Comparison of ENCODE assay signal across 1 cellular context in genomic region chr2:11930211-11930761, GRCh38.
TF ChIP-seq lines count a peak whose summit lies in the region.

No MANE protein-coding gene starts in this region.

TF ChIP-seq in K562, 482 proteins besides CTCF, POLR2A, EP300 and RAD21 (continued from another document and continues in another):
- TF ChIP-seq E2F8 (IDR thresholded peaks at IDR 0.05; ENCODE audit: low read depth, partially characterized antibody), result no peak
- no peak for TF ChIP-seq ARID2 (IDR thresholded peaks at IDR 0.05)
- TF ChIP-seq GABPA (tag; conservative IDR thresholded peaks at IDR 0.05; ENCODE audit: low read depth), result no peak; the same call in 1 of the 2 replicates
- TF ChIP-seq SAP30 (IDR thresholded peaks at IDR 0.05; ENCODE audit: borderline replicate concordance, insufficient read depth, low read depth, low read length, poor library complexity, severe bottlenecking), result no peak
- TF ChIP-seq PTBP1 (IDR thresholded peaks at IDR 0.05; ENCODE audit: low read depth, low read length), result no peak
- no peak for TF ChIP-seq ZNF184 (CRISPR knock-in tag; IDR thresholded peaks at IDR 0.05)
- TF ChIP-seq ZNF395 (CRISPR knock-in tag; IDR thresholded peaks at IDR 0.05), result peak; percentile 72; the same call in 1 of the 2 replicates
- no peak for TF ChIP-seq ZNF740 (CRISPR knock-in tag; IDR thresholded peaks at IDR 0.05)
- TF ChIP-seq ZNF740 (tag; IDR thresholded peaks at IDR 0.05), result no peak
- no peak for TF ChIP-seq ZNF780A (CRISPR knock-in tag; IDR thresholded peaks at IDR 0.05)
- no peak for TF ChIP-seq ZNF3 (CRISPR knock-in tag; IDR thresholded peaks at IDR 0.05)
- no peak for TF ChIP-seq E4F1 (CRISPR knock-in tag; IDR thresholded peaks at IDR 0.05; ENCODE audit: borderline replicate concordance)
- no peak for TF ChIP-seq NR2C2 (CRISPR knock-in tag; IDR thresholded peaks at IDR 0.05)
- no peak for TF ChIP-seq NR2C2 (tag; IDR thresholded peaks at IDR 0.05)
- no peak for TF ChIP-seq SRF (CRISPR knock-in tag; IDR thresholded peaks at IDR 0.05)
- no peak for TF ChIP-seq ARID3A (IDR thresholded peaks at IDR 0.05; ENCODE audit: borderline replicate concordance, low read depth, low read length)
- TF ChIP-seq ZFPM2 (CRISPR knock-in tag; IDR thresholded peaks at IDR 0.05), result no peak
- no peak for TF ChIP-seq ZNF41 (CRISPR knock-in tag; conservative IDR thresholded peaks at IDR 0.05)
- TF ChIP-seq TFAP4 (CRISPR knock-in tag; IDR thresholded peaks at IDR 0.05; ENCODE audit: borderline replicate concordance), result no peak
- no peak for TF ChIP-seq TCF7 (IDR thresholded peaks at IDR 0.05; ENCODE audit: borderline replicate concordance)
- no peak for TF ChIP-seq KAT7 (CRISPR knock-in tag; IDR thresholded peaks at IDR 0.05; ENCODE audit: borderline replicate concordance)
- TF ChIP-seq SMARCB1 (IDR thresholded peaks at IDR 0.05; ENCODE audit: insufficient read length, low read depth), result no peak
- no peak for TF ChIP-seq BACH1 (tag; IDR thresholded peaks at IDR 0.05)
- no peak for TF ChIP-seq ZNF146 (CRISPR knock-in tag; IDR thresholded peaks at IDR 0.05; ENCODE audit: unreplicated experiment)
- TF ChIP-seq GABPB2 (CRISPR knock-in tag; conservative IDR thresholded peaks at IDR 0.05), result no peak
- no peak for TF ChIP-seq ZNF75A (CRISPR knock-in tag; IDR thresholded peaks at IDR 0.05)
- TF ChIP-seq MXD1 (CRISPR knock-in tag; IDR thresholded peaks at IDR 0.05; ENCODE audit: borderline replicate concordance, poor library complexity, severe bottlenecking), result no peak
- TF ChIP-seq ZSCAN32 (CRISPR knock-in tag; IDR thresholded peaks at IDR 0.05), result no peak
- no peak for TF ChIP-seq ZNF280B (CRISPR knock-in tag; IDR thresholded peaks at IDR 0.05)
- TF ChIP-seq ATF4 (CRISPR knock-in tag; IDR thresholded peaks at IDR 0.05), result 0 out of 2 replicates have a peak, but pooled peaks have one; percentile 14
- TF ChIP-seq ZBTB1 (CRISPR knock-in tag; IDR thresholded peaks at IDR 0.05; ENCODE audit: borderline replicate concordance, low read depth), result no peak
- TF ChIP-seq SIN3A (IDR thresholded peaks at IDR 0.05; ENCODE audit: borderline replicate concordance in 2 of 2, control insufficient read depth in 1 of 2, low read depth in 2 of 2, low read length in 2 of 2), result no peak
- no peak for TF ChIP-seq ZNF121 (CRISPR knock-in tag; conservative IDR thresholded peaks at IDR 0.05)
- TF ChIP-seq L3MBTL2 (IDR thresholded peaks at IDR 0.05), result peak; percentile 30; the same call in 1 of the 2 replicates
- no peak for TF ChIP-seq ZBTB5 (IDR thresholded peaks at IDR 0.05)
- TF ChIP-seq REST (CRISPR knock-in tag; IDR thresholded peaks at IDR 0.05; ENCODE audit: low read depth), result no peak
- no peak for TF ChIP-seq E2F4 (CRISPR knock-in tag; IDR thresholded peaks at IDR 0.05; ENCODE audit: low read depth)
- no peak for TF ChIP-seq NFIX (CRISPR knock-in tag; IDR thresholded peaks at IDR 0.05; ENCODE audit: low read depth)
- no peak for TF ChIP-seq ZNF239 (CRISPR knock-in tag; IDR thresholded peaks at IDR 0.05)
